Comparison of ENCODE assay signal across 7 cellular contexts in the genomic region with DNA sequence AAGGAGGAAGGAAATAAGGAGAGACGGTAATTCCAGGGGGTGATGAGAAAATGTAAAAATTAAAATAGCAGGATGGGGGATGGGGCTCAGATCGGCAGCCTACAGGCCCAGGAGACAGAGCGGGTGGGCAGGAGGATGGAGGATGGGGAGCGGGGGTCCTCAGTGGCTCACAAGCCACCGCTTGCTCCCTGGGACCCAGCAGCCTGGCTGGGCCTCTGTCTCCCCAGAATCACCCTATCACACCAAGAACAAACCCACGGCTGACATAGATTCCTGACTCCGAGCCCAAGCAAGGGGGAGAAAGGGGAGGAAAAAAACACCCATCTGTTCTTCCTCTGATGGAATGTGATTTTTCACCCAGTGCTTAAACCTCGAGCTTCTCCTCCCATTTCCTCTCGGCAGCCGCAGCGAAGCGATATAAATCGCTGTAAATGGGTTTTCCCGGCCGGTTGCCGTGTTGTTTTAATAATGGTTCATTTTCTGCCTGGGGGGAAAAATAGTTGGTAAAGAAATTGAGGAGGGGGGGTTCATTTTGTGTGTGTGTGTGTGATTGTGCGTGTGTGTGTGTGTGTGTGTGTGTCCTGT. TPM values are rescaled to one million over a fixed set of nuclear protein-coding genes. Genes with fewer than 3 reads are reported as not detected.
DNase-seq lines count a peak whose midpoint lies in the region; ATAC-seq and TF ChIP-seq lines count a peak whose summit lies in the region.
"Not testable (repeated sequence)": the region's sequence is repeated elsewhere in the genome, so short reads cannot be mapped to it uniquely, and the experiment has no call there.

No MANE protein-coding gene starts in this region.

- H3K4me1 Mint-ChIP-seq in activated CD4-positive, alpha-beta T cell treated with anti-CD3 and anti-CD28 coated beads for 36 hours: peaks cover 12% of the 10 kb centered on the region

- H3K27ac Mint-ChIP-seq in activated CD4-positive, alpha-beta T cell treated with anti-CD3 and anti-CD28 coated beads for 36 hours: peak overlapping the region; percentile 19

- not testable (repeated sequence) for H3K9me3 ChIP-seq in SK-N-MC (ENCODE audit: low read depth, low read length); breast epithelium; mesenchymal stem cell (ENCODE audit: control insufficient read depth, low read length)

- not testable (repeated sequence) for H3K4me2 ChIP-seq in mesenchymal stem cell (ENCODE audit: low read length, poor library complexity, severe bottlenecking)

- not testable (repeated sequence) for H3K9me3 Mint-ChIP-seq in activated CD4-positive, alpha-beta T cell treated with anti-CD3 and anti-CD28 coated beads for 36 hours (ENCODE audit: low read depth)

- H3K23ac ChIP-seq in mesenchymal stem cell (ENCODE audit: low read length in 2 of 2): not testable (repeated sequence)

- not testable (repeated sequence) for H3K36me3 Mint-ChIP-seq in activated CD4-positive, alpha-beta T cell treated with anti-CD3 and anti-CD28 coated beads for 36 hours (ENCODE audit: low read depth)

- not testable (repeated sequence) for TF ChIP-seq CTCF in breast epithelium (IDR thresholded peaks at IDR 0.05); fibroblast of pulmonary artery (IDR thresholded peaks at IDR 0.05; ENCODE audit: low read length, missing control alignments)

- H3K4ac ChIP-seq in mesenchymal stem cell (ENCODE audit: low read depth in 1 of 2, low read length in 2 of 2): not testable (repeated sequence)

- TF ChIP-seq POLR2A in breast epithelium (IDR thresholded peaks at IDR 0.05): not testable (repeated sequence)

- ATAC-seq in activated CD4-positive, alpha-beta T cell treated with anti-CD3 and anti-CD28 coated beads for 36 hours: not testable (repeated sequence)
- ATAC-seq in sciatic nerve: peak; percentile 50

- not testable (repeated sequence) for H3K79me1 ChIP-seq in mesenchymal stem cell (replicated peaks; ENCODE audit: low read length, poor library complexity, severe bottlenecking)

- H2AK5ac ChIP-seq in mesenchymal stem cell (ENCODE audit: low read length, severe bottlenecking): not testable (repeated sequence)

- H3K18ac ChIP-seq in mesenchymal stem cell (ENCODE audit: low read depth in 1 of 2, low read length in 2 of 2): not testable (repeated sequence)

- not testable (repeated sequence) for H2AFZ ChIP-seq in mesenchymal stem cell (ENCODE audit: low read depth, low read length)

- H3K4me1 ChIP-seq in breast epithelium; mesenchymal stem cell (ENCODE audit: control insufficient read depth, insufficient read depth, low read depth, low read length): not testable (repeated sequence)

- 74% methylated on average over 10 of the region's 17 CpGs for WGBS in mesenchymal stem cell

- DNase-seq in Daoy (ENCODE audit: low read depth) (peak; percentile 65), SK-N-MC (ENCODE audit: low read depth, low spot score) (peak; percentile 85), fibroblast of pulmonary artery (ENCODE audit: low read depth) (peak; percentile 65)
- DNase-seq in activated CD4-positive, alpha-beta T cell treated with anti-CD3 and anti-CD28 coated beads for 36 hours; breast epithelium (ENCODE audit: low spot score in 2 of 2); mesenchymal stem cell; sciatic nerve (ENCODE audit: low spot score): not testable (repeated sequence)

- peak overlapping the region; percentile 63 for H3K4me3 ChIP-seq in SK-N-MC
- H3K4me3 ChIP-seq in breast epithelium: peak overlapping the region in 2 of 3 donors; percentile 2 to 33
- not testable (repeated sequence) for H3K4me3 ChIP-seq in fibroblast of pulmonary artery (replicated peaks; ENCODE audit: low read depth, low read length)
- peak overlapping the region in 1 of 2 experiments; percentile 33 for H3K4me3 ChIP-seq in mesenchymal stem cell (ENCODE audit: insufficient read depth in 1 of 2, low read depth in 1 of 2, low read length in 2 of 2)

- H3K4me3 Mint-ChIP-seq in activated CD4-positive, alpha-beta T cell treated with anti-CD3 and anti-CD28 coated beads for 36 hours: peak overlapping the region; percentile 23

- H4K91ac ChIP-seq in mesenchymal stem cell (ENCODE audit: low read length): not testable (repeated sequence)

- H4K8ac ChIP-seq in mesenchymal stem cell (ENCODE audit: low read length): not testable (repeated sequence)

- H2BK12ac ChIP-seq in mesenchymal stem cell (ENCODE audit: low read length in 2 of 2): not testable (repeated sequence)

- not testable (repeated sequence) for H3K27me3 ChIP-seq in breast epithelium; mesenchymal stem cell (ENCODE audit: control insufficient read depth in 1 of 2, insufficient read depth in 1 of 2, low read length in 2 of 2)

- H2BK120ac ChIP-seq in mesenchymal stem cell (ENCODE audit: low read depth, low read length): not testable (repeated sequence)

- H2BK5ac ChIP-seq in mesenchymal stem cell (ENCODE audit: low read depth, low read length, poor library complexity, severe bottlenecking): not testable (repeated sequence)

- POLR2A ChIA-PET in activated CD4-positive, alpha-beta T cell treated with anti-CD3 and anti-CD28 coated beads for 36 hours (lab: Charles Lee): not testable (repeated sequence)

- not testable (repeated sequence) for H2BK15ac ChIP-seq in mesenchymal stem cell (ENCODE audit: low read depth, poor library complexity, severe bottlenecking)

- intact Hi-C loops in activated CD4-positive, alpha-beta T cell treated with anti-CD3 and anti-CD28 coated beads for 36 hours (cut with DNase I, micrococcal nuclease); breast epithelium (cut with DNase I; ENCODE audit: low total_unique reads); sciatic nerve (cut with DNase I): not testable (repeated sequence)

- not testable (repeated sequence) for H3K36me3 ChIP-seq in SK-N-MC (ENCODE audit: insufficient read depth, low read length); breast epithelium; mesenchymal stem cell (ENCODE audit: control insufficient read depth in 1 of 2, insufficient read depth in 2 of 2, low read depth in 1 of 2, low read length in 2 of 2)

- not testable (repeated sequence) for H3K14ac ChIP-seq in mesenchymal stem cell (ENCODE audit: low read length in 2 of 2)

- not testable (repeated sequence) for H3K9ac ChIP-seq in SK-N-MC (ENCODE audit: insufficient read length)
- H3K9ac ChIP-seq in mesenchymal stem cell (ENCODE audit: low read length): peak overlapping the region; percentile 32

- CTCF ChIA-PET in activated CD4-positive, alpha-beta T cell treated with anti-CD3 and anti-CD28 coated beads for 36 hours (lab: Charles Lee): not testable (repeated sequence)

- H3K27ac ChIP-seq in SK-N-MC (peak overlapping the region; percentile 86), breast epithelium (peak overlapping the region in 1 of 2 donors; percentile 61)
- not testable (repeated sequence) for H3K27ac ChIP-seq in mesenchymal stem cell (ENCODE audit: low read length, poor library complexity, severe bottlenecking)

- H3K27me3 Mint-ChIP-seq in activated CD4-positive, alpha-beta T cell treated with anti-CD3 and anti-CD28 coated beads for 36 hours: not testable (repeated sequence)

RNA-seq across cellular contexts. Expression of gene ADGRL1, which starts 22.6 kb away (rescaled TPM):
- total RNA-seq in Daoy (2014; rRNA removed; shearing (Covaris generic)): 2.3 and 5.8 TPM in 2 replicates
- total RNA-seq in activated CD4-positive, alpha-beta T cell treated with anti-CD3 and anti-CD28 coated beads for 36 hours: 10 to 100 TPM; 20.8 to 23.5 TPM
- 10 to 100 TPM; 11.2 to 14.7 (median 11.6) TPM for total RNA-seq in breast epithelium
- polyA plus RNA-seq in mesenchymal stem cell (2013, experiment 1 of 2): 8.3 TPM
- polyA plus RNA-seq in mesenchymal stem cell (2013, experiment 2 of 2): 9.0 TPM
- 11.8 TPM for total RNA-seq in sciatic nerve
